Comparison of ENCODE assay signal across 9 cellular contexts in genomic region chr15:63939531-63940130, GRCh38.
DNase-seq lines count a peak whose midpoint lies in the region; ATAC-seq, FAIRE-seq and TF ChIP-seq lines count a peak whose summit lies in the region.
"Had no signal": no experiment of that assay in that cellular context is flagged by ENCODE, and none has a peak within 500 bp of the region (broad histone marks: within the 10 kb centered on the region; RNA-seq: fewer than 3 reads in every experiment).

No MANE protein-coding gene starts in this region.

- H3K36me3 ChIP-seq in colonic mucosa (no peaks in the 10 kb centered on the region), mucosa of rectum (ENCODE audit: control insufficient read depth in 2 of 2, insufficient read depth in 2 of 2, low read length in 2 of 2) (peaks cover 0 to 3% of the 10 kb centered on the region in 2 donors)

- peak; percentile 63 for FAIRE-seq in HTR-8/SVneo (lab: Jason Lieb, UNC)

- DNase-seq in AG04450 (ENCODE audit: low read depth, low spot score): peak; percentile 23
- DNase-seq in HTR-8/SVneo (ENCODE audit: insufficient read length, low spot score): no peak
- DNase-seq in colonic mucosa: peak; percentile 27
- no peak for DNase-seq in OCI-M1 (lab: John Stamatoyannopoulos, UW)
- DNase-seq in COLO829 (ENCODE audit: low spot score): no peak
- no peak for DNase-seq in stimulated activated CD4-positive, alpha-beta T cell treated with anti-CD3 and anti-CD28 coated beads, Interleukin-4, amount 100 ng/mL, for 4 hours
- DNase-seq: KG1 had no signal

- H3K4me1 ChIP-seq in colonic mucosa (no peaks in the 10 kb centered on the region), mucosa of rectum (ENCODE audit: control insufficient read depth in 2 of 2, insufficient read depth in 2 of 2, low read length in 2 of 2) (peaks cover 0 to 3% of the 10 kb centered on the region in 2 donors)

- H3K4me3 ChIP-seq in AG04450 (ENCODE audit: low read depth, low read length) (no peak overlapping the region), colonic mucosa (no peak overlapping the region), mucosa of rectum (ENCODE audit: low read length in 2 of 2) (no peak overlapping the region)

- H3K27me3 ChIP-seq in AG04450 (ENCODE audit: control insufficient read depth, insufficient read depth, low read length) (peaks cover 2% of the 10 kb centered on the region), colonic mucosa (no peaks in the 10 kb centered on the region), mucosa of rectum (ENCODE audit: control insufficient read depth in 2 of 2, insufficient read depth in 2 of 2, low read length in 2 of 2) (no peaks in the 10 kb centered on the region)

- H3K9ac ChIP-seq in colonic mucosa (ENCODE audit: low read depth in 2 of 2, low read length in 2 of 2): no peak overlapping the region
- no peak overlapping the region for H3K9ac ChIP-seq in mucosa of rectum (ENCODE audit: low read depth in 1 of 2, low read length in 2 of 2)

- H3K27ac ChIP-seq in AG04450 (ENCODE audit: low read depth, low read length): peak overlapping the region; percentile 42
- peak overlapping the region; percentile 47 for H3K27ac ChIP-seq in colonic mucosa
- peak overlapping the region; percentile 46 to 67 for H3K27ac ChIP-seq in mucosa of rectum (ENCODE audit: low read depth in 2 of 2, low read length in 2 of 2)

- CTCF ChIA-PET in AG04450 (lab: Charles Lee): no interaction called here

- POLR2A ChIA-PET in AG04450 (lab: Yijun Ruan, JAX): no interaction called here

- no peak for ATAC-seq in GM21447 (IDR thresholded peaks at IDR 0.05; ENCODE audit: unreplicated experiment)

- H3K9me3 ChIP-seq in AG04450 (ENCODE audit: control insufficient read depth, insufficient read depth, low read length) (no peaks in the 10 kb centered on the region), colonic mucosa (no peaks in the 10 kb centered on the region), mucosa of rectum (ENCODE audit: control insufficient read depth in 2 of 2, low read length in 2 of 2) (no peaks in the 10 kb centered on the region)

- intact Hi-C loops in colonic mucosa (cut with DNase I): no loop called here

- TF ChIP-seq CTCF in AG04450 (IDR thresholded peaks at IDR 0.05; ENCODE audit: low read depth, low read length) (no peak), colonic mucosa (IDR thresholded peaks at IDR 0.05) (no peak)

Comparison
In these comparisons a context has a peak if more than half of its experiments do, and no peak if none do; other contexts are left out.
1. DNase-seq: peak in AG04450 (single experiment) and colonic mucosa (single experiment); none in HTR-8/SVneo (single experiment), OCI-M1 (single experiment), COLO829 (single experiment) and stimulated activated CD4-positive, alpha-beta T cell treated with anti-CD3 and anti-CD28 coated beads, Interleukin-4, amount 100 ng/mL, for 4 hours (0 of 2).
2. Peak in every context shown above with its lines, with median percentiles within 50 percentile points of each other: H3K27ac ChIP-seq.